ENCODE assay signal across 1 cellular context in genomic region chr10:52770904-52771303, GRCh38.
TF ChIP-seq lines count a peak whose summit lies in the region.

No MANE protein-coding gene starts in this region.

TF ChIP-seq in HepG2, 621 proteins besides CTCF, POLR2A, EP300 and RAD21 (continues in another document):
- no peak for TF ChIP-seq CBX2 (IDR thresholded peaks at IDR 0.05; ENCODE audit: low read depth, low read length)
- no peak for TF ChIP-seq CBX2 (CRISPR knock-in tag; IDR thresholded peaks at IDR 0.05; ENCODE audit: low read depth)
- peak; percentile 27; the same call in 1 of the 2 replicates for TF ChIP-seq HIVEP1 (CRISPR knock-in tag; IDR thresholded peaks at IDR 0.05)
- TF ChIP-seq ZNF580 (CRISPR knock-in tag; IDR thresholded peaks at IDR 0.05; ENCODE audit: borderline replicate concordance, low read depth), result no peak
- TF ChIP-seq, protein P1, sequence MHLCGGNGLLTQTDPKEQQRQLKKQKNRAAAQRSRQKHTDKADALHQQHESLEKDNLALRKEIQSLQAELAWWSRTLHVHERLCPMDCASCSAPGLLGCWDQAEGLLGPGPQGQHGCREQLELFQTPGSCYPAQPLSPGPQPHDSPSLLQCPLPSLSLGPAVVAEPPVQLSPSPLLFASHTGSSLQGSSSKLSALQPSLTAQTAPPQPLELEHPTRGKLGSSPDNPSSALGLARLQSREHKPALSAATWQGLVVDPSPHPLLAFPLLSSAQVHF (CRISPR knock-in tag; IDR thresholded peaks at IDR 0.05), result no peak
- no peak for TF ChIP-seq ZNF577 (CRISPR knock-in tag; IDR thresholded peaks at IDR 0.05; ENCODE audit: borderline replicate concordance, low read depth)
- peak; percentile 60 for TF ChIP-seq NR2F2 (IDR thresholded peaks at IDR 0.05; ENCODE audit: borderline replicate concordance, low read depth)
- TF ChIP-seq ZNF225 (CRISPR knock-in tag; IDR thresholded peaks at IDR 0.05), result no peak
- no peak for TF ChIP-seq HOXA9 (CRISPR knock-in tag; IDR thresholded peaks at IDR 0.05; ENCODE audit: borderline replicate concordance)
- no peak for TF ChIP-seq MAZ (IDR thresholded peaks at IDR 0.05; ENCODE audit: borderline replicate concordance, low read depth, low read length)
- TF ChIP-seq MAZ (CRISPR knock-in tag; IDR thresholded peaks at IDR 0.05; ENCODE audit: low read depth), result no peak
- 0 out of 2 replicates have a peak, but pooled peaks have one; percentile 42 for TF ChIP-seq ZBTB7B (CRISPR knock-in tag; IDR thresholded peaks at IDR 0.05)
- TF ChIP-seq NR2F6 (IDR thresholded peaks at IDR 0.05), result peak; percentile 10; the same call in 1 of the 2 replicates
- TF ChIP-seq NR2F6 (CRISPR knock-in tag; IDR thresholded peaks at IDR 0.05), result peak; percentile 55; the same call in 1 of the 2 replicates
- no peak for TF ChIP-seq ELF3 (CRISPR knock-in tag; IDR thresholded peaks at IDR 0.05)
- no peak for TF ChIP-seq KLF13 (CRISPR knock-in tag; IDR thresholded peaks at IDR 0.05)
- no peak for TF ChIP-seq ZSCAN20 (CRISPR knock-in tag; IDR thresholded peaks at IDR 0.05; ENCODE audit: borderline replicate concordance)
- no peak for TF ChIP-seq ZNF18 (CRISPR knock-in tag; IDR thresholded peaks at IDR 0.05; ENCODE audit: insufficient replicate concordance)
- no peak for TF ChIP-seq ZNF7 (CRISPR knock-in tag; IDR thresholded peaks at IDR 0.05)
- TF ChIP-seq NR2C2 (CRISPR knock-in tag; IDR thresholded peaks at IDR 0.05; ENCODE audit: borderline replicate concordance), result no peak
- TF ChIP-seq, protein P2, sequence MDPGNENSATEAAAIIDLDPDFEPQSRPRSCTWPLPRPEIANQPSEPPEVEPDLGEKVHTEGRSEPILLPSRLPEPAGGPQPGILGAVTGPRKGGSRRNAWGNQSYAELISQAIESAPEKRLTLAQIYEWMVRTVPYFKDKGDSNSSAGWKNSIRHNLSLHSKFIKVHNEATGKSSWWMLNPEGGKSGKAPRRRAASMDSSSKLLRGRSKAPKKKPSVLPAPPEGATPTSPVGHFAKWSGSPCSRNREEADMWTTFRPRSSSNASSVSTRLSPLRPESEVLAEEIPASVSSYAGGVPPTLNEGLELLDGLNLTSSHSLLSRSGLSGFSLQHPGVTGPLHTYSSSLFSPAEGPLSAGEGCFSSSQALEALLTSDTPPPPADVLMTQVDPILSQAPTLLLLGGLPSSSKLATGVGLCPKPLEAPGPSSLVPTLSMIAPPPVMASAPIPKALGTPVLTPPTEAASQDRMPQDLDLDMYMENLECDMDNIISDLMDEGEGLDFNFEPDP (CRISPR knock-in tag; conservative IDR thresholded peaks at IDR 0.05), result no peak
- no peak for TF ChIP-seq NR1H2 (CRISPR knock-in tag; IDR thresholded peaks at IDR 0.05; ENCODE audit: borderline replicate concordance, low read depth)
- TF ChIP-seq KLF11 (CRISPR knock-in tag; IDR thresholded peaks at IDR 0.05), result 0 out of 2 replicates have a peak, but pooled peaks have one; percentile 3
- 0 out of 2 replicates have a peak, but pooled peaks have one; percentile 6 for TF ChIP-seq HNF4A (CRISPR knock-in tag; IDR thresholded peaks at IDR 0.05)
- TF ChIP-seq, protein P3, sequence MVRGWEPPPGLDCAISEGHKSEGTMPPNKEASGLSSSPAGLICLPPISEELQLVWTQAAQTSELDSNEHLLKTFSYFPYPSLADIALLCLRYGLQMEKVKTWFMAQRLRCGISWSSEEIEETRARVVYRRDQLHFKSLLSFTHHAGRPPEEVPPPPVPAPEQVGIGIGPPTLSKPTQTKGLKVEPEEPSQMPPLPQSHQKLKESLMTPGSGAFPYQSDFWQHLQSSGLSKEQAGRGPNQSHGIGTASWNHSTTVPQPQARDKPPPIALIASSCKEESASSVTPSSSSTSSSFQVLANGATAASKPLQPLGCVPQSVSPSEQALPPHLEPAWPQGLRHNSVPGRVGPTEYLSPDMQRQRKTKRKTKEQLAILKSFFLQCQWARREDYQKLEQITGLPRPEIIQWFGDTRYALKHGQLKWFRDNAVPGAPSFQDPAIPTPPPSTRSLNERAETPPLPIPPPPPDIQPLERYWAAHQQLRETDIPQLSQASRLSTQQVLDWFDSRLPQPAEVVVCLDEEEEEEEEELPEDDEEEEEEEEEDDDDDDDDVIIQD (CRISPR knock-in tag; IDR thresholded peaks at IDR 0.05; ENCODE audit: low read depth), result no peak
- TF ChIP-seq BCL6 (CRISPR knock-in tag; IDR thresholded peaks at IDR 0.05), result peak; percentile 51; the same call in 1 of the 2 replicates
- TF ChIP-seq GATAD2A (CRISPR knock-in tag; IDR thresholded peaks at IDR 0.05), result peak; percentile 49; the same call in 1 of the 2 replicates
- TF ChIP-seq, protein P4, sequence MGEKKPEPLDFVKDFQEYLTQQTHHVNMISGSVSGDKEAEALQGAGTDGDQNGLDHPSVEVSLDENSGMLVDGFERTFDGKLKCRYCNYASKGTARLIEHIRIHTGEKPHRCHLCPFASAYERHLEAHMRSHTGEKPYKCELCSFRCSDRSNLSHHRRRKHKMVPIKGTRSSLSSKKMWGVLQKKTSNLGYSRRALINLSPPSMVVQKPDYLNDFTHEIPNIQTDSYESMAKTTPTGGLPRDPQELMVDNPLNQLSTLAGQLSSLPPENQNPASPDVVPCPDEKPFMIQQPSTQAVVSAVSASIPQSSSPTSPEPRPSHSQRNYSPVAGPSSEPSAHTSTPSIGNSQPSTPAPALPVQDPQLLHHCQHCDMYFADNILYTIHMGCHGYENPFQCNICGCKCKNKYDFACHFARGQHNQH (CRISPR knock-in tag; IDR thresholded peaks at IDR 0.05), result 0 out of 2 replicates have a peak, but pooled peaks have one; percentile 3
- TF ChIP-seq ZNF614 (CRISPR knock-in tag; IDR thresholded peaks at IDR 0.05; ENCODE audit: borderline replicate concordance), result no peak
- 0 out of 2 replicates have a peak, but pooled peaks have one; percentile 18 for TF ChIP-seq MED1 (CRISPR knock-in tag; IDR thresholded peaks at IDR 0.05)
- TF ChIP-seq FOXJ3 (CRISPR knock-in tag; IDR thresholded peaks at IDR 0.05; ENCODE audit: borderline replicate concordance), result no peak
- 0 out of 2 replicates have a peak, but pooled peaks have one; percentile 12 for TF ChIP-seq DNMT3B (CRISPR knock-in tag; conservative IDR thresholded peaks at IDR 0.05)
- TF ChIP-seq, protein P5, sequence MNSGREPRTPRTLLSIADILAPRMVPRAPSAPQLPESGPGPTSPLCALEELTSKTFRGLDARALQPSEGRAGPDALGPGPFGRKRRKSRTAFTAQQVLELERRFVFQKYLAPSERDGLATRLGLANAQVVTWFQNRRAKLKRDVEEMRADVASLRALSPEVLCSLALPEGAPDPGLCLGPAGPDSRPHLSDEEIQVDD (CRISPR knock-in tag; IDR thresholded peaks at IDR 0.05; ENCODE audit: borderline replicate concordance), result no peak
- no peak for TF ChIP-seq FOXK2 (IDR thresholded peaks at IDR 0.05)
- TF ChIP-seq CBX5 (CRISPR knock-in tag; IDR thresholded peaks at IDR 0.05; ENCODE audit: borderline replicate concordance), result no peak
- TF ChIP-seq SMAD3 (CRISPR knock-in tag; IDR thresholded peaks at IDR 0.05), result no peak
- no peak for TF ChIP-seq FOXP1 (IDR thresholded peaks at IDR 0.05)
- TF ChIP-seq FOXP1 (CRISPR knock-in tag; IDR thresholded peaks at IDR 0.05), result peak; percentile 77
- no peak for TF ChIP-seq SMYD3 (CRISPR knock-in tag; IDR thresholded peaks at IDR 0.05)
- TF ChIP-seq, protein P6, sequence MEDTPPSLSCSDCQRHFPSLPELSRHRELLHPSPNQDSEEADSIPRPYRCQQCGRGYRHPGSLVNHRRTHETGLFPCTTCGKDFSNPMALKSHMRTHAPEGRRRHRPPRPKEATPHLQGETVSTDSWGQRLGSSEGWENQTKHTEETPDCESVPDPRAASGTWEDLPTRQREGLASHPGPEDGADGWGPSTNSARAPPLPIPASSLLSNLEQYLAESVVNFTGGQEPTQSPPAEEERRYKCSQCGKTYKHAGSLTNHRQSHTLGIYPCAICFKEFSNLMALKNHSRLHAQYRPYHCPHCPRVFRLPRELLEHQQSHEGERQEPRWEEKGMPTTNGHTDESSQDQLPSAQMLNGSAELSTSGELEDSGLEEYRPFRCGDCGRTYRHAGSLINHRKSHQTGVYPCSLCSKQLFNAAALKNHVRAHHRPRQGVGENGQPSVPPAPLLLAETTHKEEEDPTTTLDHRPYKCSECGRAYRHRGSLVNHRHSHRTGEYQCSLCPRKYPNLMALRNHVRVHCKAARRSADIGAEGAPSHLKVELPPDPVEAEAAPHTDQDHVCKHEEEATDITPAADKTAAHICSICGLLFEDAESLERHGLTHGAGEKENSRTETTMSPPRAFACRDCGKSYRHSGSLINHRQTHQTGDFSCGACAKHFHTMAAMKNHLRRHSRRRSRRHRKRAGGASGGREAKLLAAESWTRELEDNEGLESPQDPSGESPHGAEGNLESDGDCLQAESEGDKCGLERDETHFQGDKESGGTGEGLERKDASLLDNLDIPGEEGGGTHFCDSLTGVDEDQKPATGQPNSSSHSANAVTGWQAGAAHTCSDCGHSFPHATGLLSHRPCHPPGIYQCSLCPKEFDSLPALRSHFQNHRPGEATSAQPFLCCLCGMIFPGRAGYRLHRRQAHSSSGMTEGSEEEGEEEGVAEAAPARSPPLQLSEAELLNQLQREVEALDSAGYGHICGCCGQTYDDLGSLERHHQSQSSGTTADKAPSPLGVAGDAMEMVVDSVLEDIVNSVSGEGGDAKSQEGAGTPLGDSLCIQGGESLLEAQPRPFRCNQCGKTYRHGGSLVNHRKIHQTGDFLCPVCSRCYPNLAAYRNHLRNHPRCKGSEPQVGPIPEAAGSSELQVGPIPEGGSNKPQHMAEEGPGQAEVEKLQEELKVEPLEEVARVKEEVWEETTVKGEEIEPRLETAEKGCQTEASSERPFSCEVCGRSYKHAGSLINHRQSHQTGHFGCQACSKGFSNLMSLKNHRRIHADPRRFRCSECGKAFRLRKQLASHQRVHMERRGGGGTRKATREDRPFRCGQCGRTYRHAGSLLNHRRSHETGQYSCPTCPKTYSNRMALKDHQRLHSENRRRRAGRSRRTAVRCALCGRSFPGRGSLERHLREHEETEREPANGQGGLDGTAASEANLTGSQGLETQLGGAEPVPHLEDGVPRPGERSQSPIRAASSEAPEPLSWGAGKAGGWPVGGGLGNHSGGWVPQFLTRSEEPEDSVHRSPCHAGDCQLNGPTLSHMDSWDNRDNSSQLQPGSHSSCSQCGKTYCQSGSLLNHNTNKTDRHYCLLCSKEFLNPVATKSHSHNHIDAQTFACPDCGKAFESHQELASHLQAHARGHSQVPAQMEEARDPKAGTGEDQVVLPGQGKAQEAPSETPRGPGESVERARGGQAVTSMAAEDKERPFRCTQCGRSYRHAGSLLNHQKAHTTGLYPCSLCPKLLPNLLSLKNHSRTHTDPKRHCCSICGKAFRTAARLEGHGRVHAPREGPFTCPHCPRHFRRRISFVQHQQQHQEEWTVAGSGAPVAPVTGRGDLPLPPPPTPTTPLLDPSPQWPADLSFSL (CRISPR knock-in tag; IDR thresholded peaks at IDR 0.05), result no peak
- TF ChIP-seq ZNF414 (CRISPR knock-in tag; IDR thresholded peaks at IDR 0.05), result no peak
- no peak for TF ChIP-seq ZMAT5 (CRISPR knock-in tag; IDR thresholded peaks at IDR 0.05; ENCODE audit: borderline replicate concordance, low read depth)
- TF ChIP-seq ZNF263 (CRISPR knock-in tag; IDR thresholded peaks at IDR 0.05), result no peak
- no peak for TF ChIP-seq FOXA1 (IDR thresholded peaks at IDR 0.05)
- TF ChIP-seq FOXA1 (CRISPR knock-in tag; IDR thresholded peaks at IDR 0.05), result no peak
- TF ChIP-seq, protein P7, sequence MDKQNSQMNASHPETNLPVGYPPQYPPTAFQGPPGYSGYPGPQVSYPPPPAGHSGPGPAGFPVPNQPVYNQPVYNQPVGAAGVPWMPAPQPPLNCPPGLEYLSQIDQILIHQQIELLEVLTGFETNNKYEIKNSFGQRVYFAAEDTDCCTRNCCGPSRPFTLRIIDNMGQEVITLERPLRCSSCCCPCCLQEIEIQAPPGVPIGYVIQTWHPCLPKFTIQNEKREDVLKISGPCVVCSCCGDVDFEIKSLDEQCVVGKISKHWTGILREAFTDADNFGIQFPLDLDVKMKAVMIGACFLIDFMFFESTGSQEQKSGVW (CRISPR knock-in tag; IDR thresholded peaks at IDR 0.05; ENCODE audit: borderline replicate concordance), result no peak
- no peak for TF ChIP-seq ZNF552 (CRISPR knock-in tag; IDR thresholded peaks at IDR 0.05; ENCODE audit: borderline replicate concordance)
